13 cellular contexts compared by ENCODE assay signal in the genomic region with DNA sequence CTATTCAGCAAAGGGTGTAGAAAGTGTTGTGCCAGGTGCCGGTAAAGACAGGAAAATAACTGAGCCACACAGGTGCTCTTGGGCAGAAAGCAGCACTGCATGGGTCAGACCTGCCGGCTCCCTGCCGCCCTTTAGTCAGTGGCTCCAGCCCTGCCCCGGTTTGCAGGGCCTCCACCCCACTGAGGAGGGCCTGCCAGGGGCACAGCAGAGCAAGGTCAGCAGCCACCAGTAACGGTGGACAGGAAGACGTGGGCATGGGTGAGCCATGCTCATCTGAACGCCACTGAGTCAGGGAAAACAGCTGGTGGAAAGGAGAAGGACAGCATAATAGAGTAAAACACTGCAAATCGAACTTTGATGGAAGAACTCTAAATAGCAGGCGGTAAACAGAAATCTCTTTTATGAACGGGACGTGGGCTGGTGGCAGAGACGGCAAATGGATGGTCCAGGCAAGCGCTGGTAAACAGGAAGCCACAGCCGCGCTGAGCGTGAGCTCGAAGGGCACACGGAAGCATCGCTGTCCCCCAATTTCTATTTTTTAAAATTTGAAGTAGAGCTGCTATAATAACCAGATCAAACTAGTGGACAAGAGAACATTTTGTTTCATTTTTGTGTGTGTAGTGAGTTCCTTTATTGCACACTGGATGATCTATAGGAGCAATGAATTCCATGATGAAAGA.
DNase-seq lines count a peak whose midpoint lies in the region; ATAC-seq and TF ChIP-seq lines count a peak whose summit lies in the region.
"Had no signal": no experiment of that assay in that cellular context is flagged by ENCODE, and none has a peak within 500 bp of the region (broad histone marks: within the 10 kb centered on the region; RNA-seq: fewer than 3 reads in every experiment).

No MANE protein-coding gene starts in this region.

- DNase-seq in activated CD8-positive, alpha-beta memory T cell treated with anti-CD3 and anti-CD28 coated beads, Interleukin-2, amount 10 ng/mL, durations not matched to agents 7 days and 5 days = peak; percentile 51
- DNase-seq in activated CD8-positive, alpha-beta memory T cell treated with anti-CD3 and anti-CD28 coated beads, Interleukin-2, amount 50 U/mL, for 4 hours = no peak
- DNase-seq in activated B cell treated with CpG ODN at 0.5 μM for 24 hours (no peak), iPS-NIHi7 (ENCODE audit: extremely low spot score) (no peak), EL (no peak)
- DNase-seq in stimulated activated naive CD8-positive, alpha-beta T cell treated with anti-CD3 and anti-CD28 coated beads, Interleukin-15, amount 100 ng/mL, for 72 hours = peak in 1 of 2 donors; percentile 20
- no peak for DNase-seq in stimulated activated CD4-positive, alpha-beta T cell treated with anti-CD3 and anti-CD28 coated beads, Interleukin-4, amount 100 ng/mL, for 4 hours
- DNase-seq: ACHN, DMS 273 treated with DMSO at 0.1 percent for 48 hours, NCI-H2107, SK-N-SH, testis had no signal

- ATAC-seq in activated CD8-positive, alpha-beta memory T cell treated with anti-CD3 and anti-CD28 coated beads, Interleukin-2, amount 10 ng/mL, durations not matched to agents 7 days and 5 days = peak; percentile 87
- peak; percentile 81 for ATAC-seq in activated B cell treated with CpG ODN at 0.5 μM for 24 hours (ENCODE audit: low read depth)
- peak; percentile 23 for ATAC-seq in esophagus mucosa
- peak; percentile 80 for ATAC-seq in stimulated activated naive CD8-positive, alpha-beta T cell treated with anti-CD3 and anti-CD28 coated beads, Interleukin-15, amount 100 ng/mL, for 72 hours

- no peak for TF ChIP-seq CTCF in activated B cell treated with CpG ODN at 0.5 μM for 24 hours (IDR thresholded peaks at IDR 0.05)

- H3K4me1 Mint-ChIP-seq in activated CD8-positive, alpha-beta memory T cell treated with anti-CD3 and anti-CD28 coated beads, Interleukin-2, amount 10 ng/mL, durations not matched to agents 7 days and 5 days = peaks cover 24% of the 10 kb centered on the region
- H3K4me1 Mint-ChIP-seq in activated B cell treated with CpG ODN at 0.5 μM for 24 hours = peaks cover 29% of the 10 kb centered on the region
- peaks cover 22% of the 10 kb centered on the region for H3K4me1 Mint-ChIP-seq in stimulated activated naive CD8-positive, alpha-beta T cell treated with anti-CD3 and anti-CD28 coated beads, Interleukin-15, amount 100 ng/mL, for 72 hours

- peak overlapping the region; percentile 85 for H3K27ac Mint-ChIP-seq in activated CD8-positive, alpha-beta memory T cell treated with anti-CD3 and anti-CD28 coated beads, Interleukin-2, amount 10 ng/mL, durations not matched to agents 7 days and 5 days
- H3K27ac Mint-ChIP-seq in activated B cell treated with CpG ODN at 0.5 μM for 24 hours = peak overlapping the region; percentile 80
- H3K27ac Mint-ChIP-seq in stimulated activated naive CD8-positive, alpha-beta T cell treated with anti-CD3 and anti-CD28 coated beads, Interleukin-15, amount 100 ng/mL, for 72 hours = peak overlapping the region; percentile 92 to 97

- H3K4me3 Mint-ChIP-seq in activated CD8-positive, alpha-beta memory T cell treated with anti-CD3 and anti-CD28 coated beads, Interleukin-2, amount 10 ng/mL, durations not matched to agents 7 days and 5 days = peak overlapping the region; percentile 66
- peak overlapping the region; percentile 79 for H3K4me3 Mint-ChIP-seq in activated B cell treated with CpG ODN at 0.5 μM for 24 hours
- peak overlapping the region; percentile 84 to 93 for H3K4me3 Mint-ChIP-seq in stimulated activated naive CD8-positive, alpha-beta T cell treated with anti-CD3 and anti-CD28 coated beads, Interleukin-15, amount 100 ng/mL, for 72 hours

- H3K9me3 Mint-ChIP-seq in activated CD8-positive, alpha-beta memory T cell treated with anti-CD3 and anti-CD28 coated beads, Interleukin-2, amount 10 ng/mL, durations not matched to agents 7 days and 5 days (ENCODE audit: low read depth) = no peaks in the 10 kb centered on the region
- no peaks in the 10 kb centered on the region for H3K9me3 Mint-ChIP-seq in activated B cell treated with CpG ODN at 0.5 μM for 24 hours
- peaks cover 0 to 6% of the 10 kb centered on the region in 2 donors for H3K9me3 Mint-ChIP-seq in stimulated activated naive CD8-positive, alpha-beta T cell treated with anti-CD3 and anti-CD28 coated beads, Interleukin-15, amount 100 ng/mL, for 72 hours

- POLR2A ChIA-PET in activated B cell treated with CpG ODN at 0.5 μM for 24 hours (lab: Charles Lee) = interaction anchor here (0.6 to 1.6 kb wide), 2 partner anchors 12 to 18 kb away, joined by 3 to 5 read pairs; no protein-coding TSS in a partner anchor

- H3K36me3 Mint-ChIP-seq in activated CD8-positive, alpha-beta memory T cell treated with anti-CD3 and anti-CD28 coated beads, Interleukin-2, amount 10 ng/mL, durations not matched to agents 7 days and 5 days = no peaks in the 10 kb centered on the region
- H3K36me3 Mint-ChIP-seq in activated B cell treated with CpG ODN at 0.5 μM for 24 hours (ENCODE audit: low read depth) = no peaks in the 10 kb centered on the region

- no peaks in the 10 kb centered on the region for H3K27me3 Mint-ChIP-seq in activated CD8-positive, alpha-beta memory T cell treated with anti-CD3 and anti-CD28 coated beads, Interleukin-2, amount 10 ng/mL, durations not matched to agents 7 days and 5 days
- H3K27me3 Mint-ChIP-seq in activated B cell treated with CpG ODN at 0.5 μM for 24 hours = no peaks in the 10 kb centered on the region
- H3K27me3 Mint-ChIP-seq in stimulated activated naive CD8-positive, alpha-beta T cell treated with anti-CD3 and anti-CD28 coated beads, Interleukin-15, amount 100 ng/mL, for 72 hours = peaks cover 5% of the 10 kb centered on the region

- intact Hi-C loops in activated B cell treated with CpG ODN at 0.5 μM for 24 hours (cut with micrococcal nuclease) = loop anchor here (1.0 to 5.0 kb wide), 3 partner anchors 9 to 123 kb away; no protein-coding TSS in a partner anchor

- CTCF ChIA-PET in activated CD8-positive, alpha-beta memory T cell treated with anti-CD3 and anti-CD28 coated beads, Interleukin-2, amount 10 ng/mL, durations not matched to agents 7 days and 5 days (lab: Charles Lee) = interaction anchor here (1.2 kb wide), 1 partner anchor 40 kb away, joined by 3 read pairs; no protein-coding TSS in a partner anchor
- CTCF ChIA-PET in activated B cell treated with CpG ODN at 0.5 μM for 24 hours (lab: Charles Lee) = no interaction called here

Comparison
In these comparisons a context has a peak if more than half of its experiments do, and no peak if none do; other contexts are left out.
1. ATAC-seq: peak in every context shown above with its lines; median percentile 87 in activated CD8-positive, alpha-beta memory T cell treated with anti-CD3 and anti-CD28 coated beads, Interleukin-2, amount 10 ng/mL, durations not matched to agents 7 days and 5 days; 81 in activated B cell treated with CpG ODN at 0.5 μM for 24 hours; 80 in stimulated activated naive CD8-positive, alpha-beta T cell treated with anti-CD3 and anti-CD28 coated beads, Interleukin-15, amount 100 ng/mL, for 72 hours; 23 in esophagus mucosa.